18 cellular contexts compared by ENCODE assay signal in the genomic region with DNA sequence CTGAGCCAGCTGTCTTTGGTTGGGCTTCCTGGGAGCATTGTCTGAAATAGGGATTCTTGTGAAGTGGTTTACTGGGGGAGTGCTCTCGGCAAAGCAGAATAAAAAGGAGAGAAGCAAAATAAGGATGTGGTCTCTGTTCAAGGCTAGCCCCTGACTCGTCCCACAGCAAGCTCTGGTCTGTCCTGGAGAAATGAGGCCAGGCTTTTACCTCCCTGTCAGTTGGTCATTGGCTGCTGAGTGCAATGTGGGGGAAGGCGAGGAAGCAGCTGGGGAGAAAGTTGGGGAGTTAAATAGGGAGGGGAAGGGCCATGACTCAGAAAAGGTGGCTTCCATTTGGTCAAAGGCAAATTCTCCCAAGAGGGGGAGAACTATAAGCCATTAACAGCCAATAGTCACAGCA.
"Had no signal": no experiment of that assay in that cellular context is flagged by ENCODE, and none has a peak within 500 bp of the region (broad histone marks: within the 10 kb centered on the region; RNA-seq: fewer than 3 reads in every experiment).

No MANE protein-coding gene starts in this region.

- H3K27ac ChIP-seq: brain microvascular endothelial cell, colonic mucosa, heart right ventricle, left ventricle myocardium inferior, ovary, right lobe of liver, stomach, upper lobe of right lung had no signal

- DNase-seq: activated CD4-positive, alpha-beta T cell treated with anti-CD3 and anti-CD28 coated beads, Interleukin-2, amount 50 U/mL, for 4 hours; activated gamma-delta T cell; activated naive CD8-positive, alpha-beta T cell treated with anti-CD3 and anti-CD28 coated beads for 36 hours; amygdala; brain microvascular endothelial cell; central memory CD4-positive, alpha-beta T cell; colonic mucosa; heart right ventricle; left ventricle myocardium inferior; mammary epithelial cell; naive B cell; ovary; right lobe of liver; stimulated activated CD4-positive, alpha-beta T cell treated with anti-CD3 and anti-CD28 coated beads, Interleukin-4, amount 100 ng/mL, for 24 hours; stomach; T-helper 2 cell; upper lobe of right lung had no signal

- H3K4me1 ChIP-seq: colonic mucosa, upper lobe of right lung had no signal

- H3K27me3 ChIP-seq: brain microvascular endothelial cell, colonic mucosa, heart right ventricle, ovary, right lobe of liver, stomach, upper lobe of right lung had no signal

- H3K4me3 ChIP-seq: colonic mucosa, heart right ventricle, left ventricle myocardium inferior, ovary, right lobe of liver, stomach, upper lobe of right lung had no signal

- H3K9me3 ChIP-seq: colonic mucosa, heart right ventricle, left ventricle myocardium inferior, ovary, right lobe of liver, stomach, upper lobe of right lung had no signal

- H3K36me3 ChIP-seq: brain microvascular endothelial cell, colonic mucosa, heart right ventricle, left ventricle myocardium inferior, ovary, right lobe of liver, stomach, upper lobe of right lung had no signal

- ATAC-seq: heart right ventricle; right lobe of liver; stimulated activated effector memory CD8-positive, alpha-beta T cell treated with anti-CD3 and anti-CD28 coated beads, Interleukin-12 subunit alpha, Interleukin-12 subunit beta, amount 100 ng/mL, for 72 hours; upper lobe of right lung had no signal
